ENCODE assay signal across 8 cellular contexts in the genomic region with DNA sequence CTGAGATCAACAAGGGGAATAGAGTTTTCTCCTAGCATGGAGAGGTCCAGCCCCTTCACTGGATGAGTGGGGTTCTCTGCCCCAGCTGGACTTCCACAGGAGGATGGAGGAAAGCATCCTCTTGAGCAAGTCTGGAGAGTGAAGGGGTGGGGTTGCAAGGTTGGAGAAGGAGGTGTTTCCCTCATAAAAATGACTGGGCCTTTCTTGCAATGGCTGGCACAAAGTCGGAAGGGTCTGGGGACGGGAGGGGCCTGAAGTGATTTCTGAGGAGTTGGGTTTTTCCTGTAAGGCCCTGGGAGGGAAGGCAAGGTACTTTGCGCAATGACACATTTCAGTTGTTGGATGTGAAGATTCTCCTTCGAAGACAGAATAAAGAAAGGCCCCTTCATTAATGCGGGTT. TPM values are rescaled to one million over a fixed set of nuclear protein-coding genes. Genes with fewer than 3 reads are reported as not detected.
A peak's percentile ranks its signal among the peaks of the same experiment; 100 is the strongest.
DNase-seq lines count a peak whose midpoint lies in the region; ATAC-seq and TF ChIP-seq lines count a peak whose summit lies in the region.

No MANE protein-coding gene starts in this region.

- H3K4me3 Mint-ChIP-seq in CD8-positive, alpha-beta T cell, result peak overlapping the region; percentile 91
- peak overlapping the region; percentile 88 for H3K4me3 Mint-ChIP-seq in activated B cell treated with CpG ODN at 0.5 μM for 24 hours

- H3K4me1 ChIP-seq in CD8-positive, alpha-beta T cell (ENCODE audit: insufficient read depth, low read length), result peaks cover 19% of the 10 kb centered on the region
- H3K4me1 ChIP-seq in parathyroid adenoma, result peaks cover 4% of the 10 kb centered on the region

- peak overlapping the region; percentile 73 for H3K27ac Mint-ChIP-seq in CD8-positive, alpha-beta T cell
- H3K27ac Mint-ChIP-seq in activated B cell treated with CpG ODN at 0.5 μM for 24 hours, result peak overlapping the region; percentile 71

- H2AFZ ChIP-seq in parathyroid adenoma, result peak overlapping the region; percentile 91

- no peaks in the 10 kb centered on the region for H3K36me3 Mint-ChIP-seq in CD8-positive, alpha-beta T cell
- H3K36me3 Mint-ChIP-seq in activated B cell treated with CpG ODN at 0.5 μM for 24 hours (ENCODE audit: low read depth), result peaks cover 1% of the 10 kb centered on the region

- H3K9me3 Mint-ChIP-seq in CD8-positive, alpha-beta T cell, result no peaks in the 10 kb centered on the region
- H3K9me3 Mint-ChIP-seq in activated B cell treated with CpG ODN at 0.5 μM for 24 hours, result peaks cover 5% of the 10 kb centered on the region

- TF ChIP-seq CTCF in CD8-positive, alpha-beta T cell (IDR thresholded peaks at IDR 0.05), result no peak
- TF ChIP-seq CTCF in activated B cell treated with CpG ODN at 0.5 μM for 24 hours (IDR thresholded peaks at IDR 0.05) (no peak), parathyroid adenoma (IDR thresholded peaks at IDR 0.05) (no peak)

- H3K79me2 ChIP-seq in parathyroid adenoma, result no peaks in the 10 kb centered on the region

- no peaks in the 10 kb centered on the region for H3K36me3 ChIP-seq in CD8-positive, alpha-beta T cell (ENCODE audit: insufficient read depth, low read length)
- no peaks in the 10 kb centered on the region for H3K36me3 ChIP-seq in parathyroid adenoma (ENCODE audit: control insufficient read depth, insufficient read depth, low read length)

- in situ Hi-C loops in KBM-7 (cut with MboI; ENCODE audit: low pct_unique_long_range_greater_than_20kb, low sequenced_read_pairs), result no loop called here

- POLR2A ChIA-PET in CD8-positive, alpha-beta T cell (lab: Charles Lee), result no interaction called here
- POLR2A ChIA-PET in activated B cell treated with CpG ODN at 0.5 μM for 24 hours (lab: Charles Lee), result no interaction called here

- no peak for DNase-seq in CD8-positive, alpha-beta T cell
- DNase-seq in activated B cell treated with CpG ODN at 0.5 μM for 24 hours (no peak), foreskin melanocyte (peak; percentile 29), KBM-7 (no peak)
- no peak for DNase-seq in activated effector memory CD4-positive, alpha-beta T cell treated with anti-CD3 and anti-CD28 coated beads, Interleukin-2, amount 50 U/mL, for 16 hours
- no peak for DNase-seq in activated CD4-positive, CD25-positive, alpha-beta regulatory T cell treated with anti-CD3 and anti-CD28 coated beads, Interleukin-2, amount 50 U/mL, for 72 hours

- intact Hi-C loops in CD8-positive, alpha-beta T cell (cut with DNase I, micrococcal nuclease), result loop anchor here in 1 of 2 experiments (5.0 kb wide), 1 partner anchor 306 kb away; a partner anchor contains a TSS
- intact Hi-C loops in activated B cell treated with CpG ODN at 0.5 μM for 24 hours (cut with micrococcal nuclease), result loop anchor here (5.0 kb wide), 1 partner anchor 321 kb away; no protein-coding TSS in a partner anchor

- H3K27me3 Mint-ChIP-seq in CD8-positive, alpha-beta T cell (ENCODE audit: low read depth), result peaks cover 2% of the 10 kb centered on the region
- peaks cover 15% of the 10 kb centered on the region for H3K27me3 Mint-ChIP-seq in activated B cell treated with CpG ODN at 0.5 μM for 24 hours

- H3K9me3 ChIP-seq in CD8-positive, alpha-beta T cell (ENCODE audit: low read length), result no peaks in the 10 kb centered on the region
- no peaks in the 10 kb centered on the region for H3K9me3 ChIP-seq in parathyroid adenoma (ENCODE audit: control insufficient read depth, low read length)

- H3K27ac ChIP-seq in CD8-positive, alpha-beta T cell (ENCODE audit: low read depth, low read length), result peak overlapping the region; percentile 57
- H3K27ac ChIP-seq in parathyroid adenoma, result peak overlapping the region; percentile 85

- peak overlapping the region; percentile 86 for H3K4me2 ChIP-seq in parathyroid adenoma (ENCODE audit: low read length)

- peaks cover 34% of the 10 kb centered on the region for H3K4me1 Mint-ChIP-seq in CD8-positive, alpha-beta T cell (ENCODE audit: low read depth)
- H3K4me1 Mint-ChIP-seq in activated B cell treated with CpG ODN at 0.5 μM for 24 hours, result peaks cover 32% of the 10 kb centered on the region

- H3K27me3 ChIP-seq in CD8-positive, alpha-beta T cell (ENCODE audit: insufficient read depth, low read length), result no peaks in the 10 kb centered on the region
- no peaks in the 10 kb centered on the region for H3K27me3 ChIP-seq in parathyroid adenoma (ENCODE audit: control insufficient read depth, insufficient read depth, low read length)

- no peak overlapping the region for H3K9ac ChIP-seq in parathyroid adenoma

- peak overlapping the region; percentile 85 for H3K4me3 ChIP-seq in CD8-positive, alpha-beta T cell (ENCODE audit: low read depth, low read length)
- peak overlapping the region; percentile 79 for H3K4me3 ChIP-seq in parathyroid adenoma (ENCODE audit: low read depth, low read length)

- CTCF ChIA-PET in CD8-positive, alpha-beta T cell (lab: Charles Lee), result interaction anchor here (1.0 to 1.7 kb wide), 2 partner anchors 27 to 29 kb away, joined by 3 to 5 read pairs; no protein-coding TSS in a partner anchor
- CTCF ChIA-PET in activated B cell treated with CpG ODN at 0.5 μM for 24 hours (lab: Charles Lee), result no interaction called here

- no peak for ATAC-seq in CD8-positive, alpha-beta T cell
- ATAC-seq in activated B cell treated with CpG ODN at 0.5 μM for 24 hours (ENCODE audit: low read depth) (no peak), HG03097 (IDR thresholded peaks at IDR 0.05; ENCODE audit: low FRiP score, unreplicated experiment) (no peak)

RNA-seq across cellular contexts. Expression of a gene that starts 0.9 kb away (rescaled TPM):
- 1 to 10 TPM; 2.1 to 2.5 TPM for total RNA-seq in CD8-positive, alpha-beta T cell
- total RNA-seq in activated B cell treated with CpG ODN at 0.5 μM for 24 hours, result 4.2 and 4.8 TPM in 2 replicates
